Comparison of ENCODE assay signal across 9 cellular contexts in genomic region chr16:6081320-6081976, GRCh38.
DNase-seq lines count a peak whose midpoint lies in the region; ATAC-seq and TF ChIP-seq lines count a peak whose summit lies in the region.
"Had no signal": no experiment of that assay in that cellular context is flagged by ENCODE, and none has a peak within 500 bp of the region (broad histone marks: within the 10 kb centered on the region; RNA-seq: fewer than 3 reads in every experiment).

No MANE protein-coding gene starts in this region.

- DNase-seq in CMK (ENCODE audit: low read depth) (peak; percentile 17), PC-3 (peak; percentile 6), epithelial cell of esophagus (ENCODE audit: low read depth) (peak; percentile 25), psoas muscle (no peak), GOT3 (lab: John Stamatoyannopoulos, UW) (no peak), lower leg skin (ENCODE audit: low spot score in 2 of 2) (no peak)

- peak; percentile 47 for TF ChIP-seq CTCF in PC-3 (conservative IDR thresholded peaks at IDR 0.05; ENCODE audit: low read depth, low read length)
- TF ChIP-seq CTCF in epithelial cell of esophagus (IDR thresholded peaks at IDR 0.05; ENCODE audit: insufficient read depth, low read depth, low read length, missing control alignments) = peak; percentile 64
- TF ChIP-seq CTCF in psoas muscle (IDR thresholded peaks at IDR 0.05) = peak; percentile 31
- no peak for TF ChIP-seq CTCF in lower leg skin (IDR thresholded peaks at IDR 0.05)

- BruUV-seq in PC-3 (replicated peaks; lab: Mats Ljungman, UMichigan) = no TSS peak

- no peaks in the 10 kb centered on the region for H3K9me3 ChIP-seq in PC-3 (ENCODE audit: low read length)
- no peaks in the 10 kb centered on the region for H3K9me3 ChIP-seq in psoas muscle
- H3K9me3 ChIP-seq: thoracic aorta had no signal

- H3K4me3 ChIP-seq in PC-3 (ENCODE audit: low read length) = no peak overlapping the region
- H3K4me3 ChIP-seq in epithelial cell of esophagus (ENCODE audit: low read length) = no peak overlapping the region
- no peak overlapping the region for H3K4me3 ChIP-seq in psoas muscle
- no peak overlapping the region for H3K4me3 ChIP-seq in lower leg skin (ENCODE audit: low read depth, poor library complexity, severe bottlenecking)
- H3K4me3 ChIP-seq: thoracic aorta had no signal

- intact Hi-C loops in PC-3 (cut with micrococcal nuclease) = no loop called here
- intact Hi-C loops in psoas muscle (cut with DNase I) = no loop called here
- intact Hi-C loops in lower leg skin (cut with DNase I; ENCODE audit: low total_unique reads) = no loop called here

- no peak overlapping the region for H2AFZ ChIP-seq in PC-3 (ENCODE audit: low read length)

- no peaks in the 10 kb centered on the region for H3K79me2 ChIP-seq in PC-3 (ENCODE audit: low read length)

- H3K27ac ChIP-seq in PC-3 (ENCODE audit: low read length) = no peak overlapping the region
- H3K27ac ChIP-seq in psoas muscle = no peak overlapping the region
- H3K27ac ChIP-seq: thoracic aorta had no signal

- ATAC-seq in GM18868 (IDR thresholded peaks at IDR 0.05; ENCODE audit: unreplicated experiment) (peak; percentile 57), PC-3 (no peak), psoas muscle (no peak), GM21367 (IDR thresholded peaks at IDR 0.05; ENCODE audit: unreplicated experiment) (no peak)

- H3K36me3 ChIP-seq in PC-3 (ENCODE audit: low read depth, low read length) (no peaks in the 10 kb centered on the region), psoas muscle (ENCODE audit: insufficient read depth in 1 of 2, low read depth in 1 of 2) (no peaks in the 10 kb centered on the region)
- H3K36me3 ChIP-seq: thoracic aorta had no signal

- no peaks in the 10 kb centered on the region for H4K20me1 ChIP-seq in PC-3 (ENCODE audit: low read length)

- H3K4me2 ChIP-seq in PC-3 (ENCODE audit: low read length) = no peak overlapping the region

- H3K9me2 ChIP-seq in PC-3 (replicated peaks; ENCODE audit: low read length) = no peaks in the 10 kb centered on the region

- H3K9ac ChIP-seq in PC-3 (ENCODE audit: low read length) = no peak overlapping the region

- POLR2A ChIA-PET in PC-3 (lab: Charles Lee; ENCODE audit: unreplicated experiment) = no interaction called here

- H3K27me3 ChIP-seq in PC-3 (ENCODE audit: low read length) (no peaks in the 10 kb centered on the region), psoas muscle (ENCODE audit: insufficient read depth in 3 of 3, low read length in 2 of 3) (no peaks in the 10 kb centered on the region)

- H3K4me1 ChIP-seq in PC-3 (ENCODE audit: insufficient read depth, low read length) (no peaks in the 10 kb centered on the region), psoas muscle (no peaks in the 10 kb centered on the region)

- no peaks in the 10 kb centered on the region for H3F3A ChIP-seq in PC-3 (ENCODE audit: low read length, unreplicated experiment)

- CTCF ChIA-PET in PC-3 (lab: Charles Lee) = no interaction called here

- WGBS in psoas muscle, 3 donors = 41 to 42% (median 42%) methylated on average over 5 of the region's 5 CpGs
- WGBS in lower leg skin, 2 donors = 48 to 54% methylated on average over 5 of the region's 5 CpGs

- TF ChIP-seq POLR2A in lower leg skin (IDR thresholded peaks at IDR 0.05) = no peak

Comparison
In these comparisons a context has a peak if more than half of its experiments do, and no peak if none do; other contexts are left out.
1. DNase-seq: peak in CMK (single experiment), PC-3 (single experiment) and epithelial cell of esophagus (single experiment); none in psoas muscle (0 of 2), GOT3 (single experiment) and lower leg skin (0 of 2).
2. CTCF ChIP-seq: peak in PC-3 (single experiment), epithelial cell of esophagus (single experiment) and psoas muscle (single experiment); none in lower leg skin (0 of 3).